3 cellular contexts compared by ENCODE assay signal in the genomic region with DNA sequence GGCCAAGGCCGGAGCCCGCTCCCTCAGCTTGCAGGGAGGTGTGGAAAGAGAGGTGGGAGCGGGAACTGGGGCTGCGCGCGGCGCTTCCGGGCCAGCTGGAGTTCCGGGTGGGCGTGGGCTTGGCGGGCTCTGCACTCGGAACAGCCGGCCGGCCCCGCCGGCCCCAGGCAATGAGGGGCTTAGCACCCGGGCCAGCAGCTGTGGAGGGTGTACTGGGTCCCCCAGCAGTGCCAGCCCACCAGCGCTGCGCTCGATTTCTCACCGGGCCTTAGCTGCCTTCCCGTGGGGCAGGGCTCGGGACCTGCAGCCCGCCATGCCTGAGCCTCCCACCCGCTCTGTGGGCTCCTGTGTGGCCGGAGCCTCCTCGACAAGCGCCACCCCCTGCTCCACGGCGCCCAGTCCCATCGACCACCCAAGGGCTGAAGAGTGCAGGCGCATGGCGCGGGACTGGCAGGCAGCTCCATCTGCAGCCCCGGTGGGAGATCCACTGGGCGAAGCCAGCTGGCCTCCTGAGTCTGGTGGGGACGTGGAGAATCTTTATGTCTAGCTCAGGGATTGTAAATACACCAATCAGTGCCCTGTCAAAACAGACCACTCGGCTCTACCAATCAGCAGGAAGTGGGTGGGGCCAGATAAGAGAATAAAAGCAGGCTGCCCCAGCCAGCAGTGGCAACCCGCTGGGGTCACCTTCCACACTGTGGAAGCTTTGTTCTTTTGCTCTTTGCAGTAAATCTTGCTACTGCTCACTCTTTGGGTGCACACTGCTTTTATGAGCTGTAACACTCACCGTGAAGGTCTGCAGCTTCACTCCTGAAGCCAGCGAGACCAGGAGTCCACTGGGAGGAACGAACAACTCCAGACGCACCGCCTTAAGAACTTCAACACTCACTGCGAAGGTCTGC. TPM values are rescaled to one million over a fixed set of nuclear protein-coding genes. Genes with fewer than 3 reads are reported as not detected.
"Had no signal": no experiment of that assay in that cellular context is flagged by ENCODE, and none has a peak within 500 bp of the region (broad histone marks: within the 10 kb centered on the region; RNA-seq: fewer than 3 reads in every experiment).

No MANE protein-coding gene starts in this region.

RNA-seq across cellular contexts. Expression of a gene that starts 34.9 kb away (rescaled TPM):
- total RNA-seq: naive thymus-derived CD8-positive, alpha-beta T cell; natural killer cell treated with Interleukin-12 subunit alpha and Interleukin-12 subunit beta and Interleukin-15 and Interleukin-18, amount 100 ng/mL, for 72 hours; pulmonary artery endothelial cell had no signal
- polyA plus RNA-seq: naive thymus-derived CD8-positive, alpha-beta T cell had no signal
